ENCODE assay signal across 9 cellular contexts in genomic region chr7:98479318-98479717, GRCh38.
"Had no signal": no experiment of that assay in that cellular context is flagged by ENCODE, and none has a peak within 500 bp of the region (broad histone marks: within the 10 kb centered on the region; RNA-seq: fewer than 3 reads in every experiment).

No MANE protein-coding gene starts in this region.

- H3K4me2 ChIP-seq: GM23338, KMS-11 had no signal

- ATAC-seq: GM23338 had no signal

- H3K4me3 ChIP-seq: GM23338 had no signal

- FAIRE-seq: H1, H54, HTR-8/SVneo had no signal

- H2AFZ ChIP-seq: GM23338 had no signal

- H3K27ac ChIP-seq: KMS-11 had no signal

- H3K9ac ChIP-seq: KMS-11 had no signal

- DNase-seq: H9, HCEC 1CT, Karpas-422, KBM-7 had no signal
